Comparison of ENCODE assay signal across 9 cellular contexts in genomic region chr19:640156-640548, GRCh38. TPM values are rescaled to one million over a fixed set of nuclear protein-coding genes. Genes with fewer than 3 reads are reported as not detected.
DNase-seq lines count a peak whose midpoint lies in the region; ATAC-seq, FAIRE-seq and TF ChIP-seq lines count a peak whose summit lies in the region.
"Had no signal": no experiment of that assay in that cellular context is flagged by ENCODE, and none has a peak within 500 bp of the region (broad histone marks: within the 10 kb centered on the region; RNA-seq: fewer than 3 reads in every experiment).

No MANE protein-coding gene starts in this region.

- no peak overlapping the region for H3K4ac ChIP-seq in H1 (replicated peaks; ENCODE audit: insufficient read length, low read depth, low read length)

- intact Hi-C loops in gastrocnemius medialis (cut with DNase I; ENCODE audit: low total_unique reads) = no loop called here
- intact Hi-C loops in CD4-positive, alpha-beta memory T cell (cut with micrococcal nuclease) = no loop called here

- H3K9ac ChIP-seq in Karpas-422 (ENCODE audit: low read length) (no peak overlapping the region), H1 (replicated peaks in 1 of 4; ENCODE audit: extremely low read depth in 1 of 4, low read depth in 3 of 4, low read length in 3 of 4) (no peak overlapping the region)

- H3K79me1 ChIP-seq in H1 (ENCODE audit: low read depth, low read length) = no peaks in the 10 kb centered on the region; the same call in 1 of the 2 replicates

- H3K4me2 ChIP-seq in Karpas-422 (ENCODE audit: low read depth, low read length, poor library complexity, severe bottlenecking) (peak overlapping the region; percentile 35), H1 (ENCODE audit: insufficient read depth in 1 of 2, low read depth in 2 of 2, low read length in 2 of 2) (peak overlapping the region; percentile 51 to 64)

- CTCF ChIA-PET in H1 (lab: Charles Lee; ENCODE audit: partially characterized antibody) = interaction anchor here (0.6 kb wide), 1 partner anchor 12 kb away, joined by 3 read pairs; no protein-coding TSS in a partner anchor
- CTCF ChIA-PET in CD4-positive, alpha-beta memory T cell (lab: Charles Lee; ENCODE audit: partially characterized antibody) = no interaction called here

- H2AFZ ChIP-seq in Karpas-422 (ENCODE audit: low read length) (no peak overlapping the region), H1 (ENCODE audit: low read length) (no peak overlapping the region)

- no peak overlapping the region for H3K18ac ChIP-seq in H1 (ENCODE audit: extremely low read depth, low read length)

- H2BK120ac ChIP-seq in H1 (replicated peaks; ENCODE audit: low read depth, low read length) = no peak overlapping the region

- H3K27ac Mint-ChIP-seq in CD4-positive, alpha-beta memory T cell = peak overlapping the region in 2 of 7 donors; percentile 69 to 95
- H3K27ac Mint-ChIP-seq: activated naive CD4-positive, alpha-beta T cell treated with anti-CD3 and anti-CD28 coated beads, Interleukin-2, amount 50 U/mL, for 24 hours had no signal

- H3K79me2 ChIP-seq in Karpas-422 (ENCODE audit: low read length) (no peaks in the 10 kb centered on the region), H1 (ENCODE audit: control insufficient read depth in 1 of 2, insufficient read depth in 2 of 2, low read length in 2 of 2) (no peaks in the 10 kb centered on the region)

- H3K36me3 ChIP-seq in Karpas-422 (ENCODE audit: insufficient read depth, low read length) (no peaks in the 10 kb centered on the region), H1 (ENCODE audit: control insufficient read depth in 2 of 4, insufficient read depth in 4 of 4, low read length in 3 of 4) (peaks cover 0 to 7% (median 0%) of the 10 kb centered on the region in 4 experiments; a peak in 1 of 8 replicates), gastrocnemius medialis (no peaks in the 10 kb centered on the region)
- no peaks in the 10 kb centered on the region for H3K36me3 ChIP-seq in CD4-positive, alpha-beta memory T cell (ENCODE audit: insufficient read depth, low read length)

- H3K4me3 Mint-ChIP-seq in CD4-positive, alpha-beta memory T cell = peak overlapping the region in 1 of 8 donors; percentile 45

- FAIRE-seq in H1 (lab: Jason Lieb, UNC) = no peak

- H2BK15ac ChIP-seq in H1 (ENCODE audit: low read length) = no peak overlapping the region

- H3K4me1 Mint-ChIP-seq in CD4-positive, alpha-beta memory T cell = peaks cover 4 to 15% (median 6%) of the 10 kb centered on the region in 4 donors

- H4K5ac ChIP-seq in H1 (ENCODE audit: insufficient read length, low read depth, low read length) = no peak overlapping the region

- H3K27ac ChIP-seq in C4-2B (peak overlapping the region; percentile 26), Karpas-422 (ENCODE audit: low read length) (no peak overlapping the region), H1 (ENCODE audit: low read depth, low read length) (no peak overlapping the region), gastrocnemius medialis (peak overlapping the region; percentile 14 to 54 (median 41))
- H3K27ac ChIP-seq in CD4-positive, alpha-beta memory T cell (ENCODE audit: low read depth, low read length) = no peak overlapping the region

- peaks cover 1 to 3% of the 10 kb centered on the region in 2 donors for H3K36me3 Mint-ChIP-seq in CD4-positive, alpha-beta memory T cell
- H3K36me3 Mint-ChIP-seq: activated naive CD4-positive, alpha-beta T cell treated with anti-CD3 and anti-CD28 coated beads, Interleukin-2, amount 50 U/mL, for 24 hours had no signal

- H3K4me3 ChIP-seq in Karpas-422 (ENCODE audit: low read length) (no peak overlapping the region; the same call in 1 of the 2 replicates), H1 (ENCODE audit: extremely low read depth in 1 of 4, insufficient read depth in 2 of 4, low read depth in 3 of 4, low read length in 4 of 4) (peak overlapping the region; percentile 28 to 57 (median 36); a peak in 7 of 8 replicates), gastrocnemius medialis (peak overlapping the region; percentile 34 to 58 (median 56))
- H3K4me3 ChIP-seq in CD4-positive, alpha-beta memory T cell (ENCODE audit: low read length in 2 of 2) = no peak overlapping the region

- H3K9me3 ChIP-seq in Karpas-422 (ENCODE audit: low read length) (no peaks in the 10 kb centered on the region), H1 (ENCODE audit: insufficient read depth in 2 of 2, low read depth in 1 of 2, low read length in 1 of 2) (no peaks in the 10 kb centered on the region), gastrocnemius medialis (no peaks in the 10 kb centered on the region)
- no peaks in the 10 kb centered on the region for H3K9me3 ChIP-seq in CD4-positive, alpha-beta memory T cell (ENCODE audit: control insufficient read depth in 1 of 2, low read length in 2 of 2)

- TF ChIP-seq CTCF in C4-2B (conservative IDR thresholded peaks at IDR 0.05) (no peak), H1 (IDR thresholded peaks at IDR 0.05; ENCODE audit: control extremely low read depth in 1 of 3, insufficient read depth in 1 of 3, low read depth in 1 of 3, low read length in 3 of 3) (no peak), gastrocnemius medialis (IDR thresholded peaks at IDR 0.05 in 4 of 5, conservative IDR thresholded peaks at IDR 0.05 in 1 of 5) (no peak)

- H3K14ac ChIP-seq in H1 (ENCODE audit: insufficient read length) = no peak overlapping the region

- no peak overlapping the region for H2AK5ac ChIP-seq in H1 (ENCODE audit: low read depth, low read length)

- H3K23ac ChIP-seq in H1 (ENCODE audit: insufficient read length) = no peak overlapping the region

- peaks cover 5% of the 10 kb centered on the region; the same call in 1 of the 2 replicates for H3K23me2 ChIP-seq in H1 (ENCODE audit: low read depth, low read length)

- TF ChIP-seq RAD21 in H1 (IDR thresholded peaks at IDR 0.05 in 1 of 2, conservative IDR thresholded peaks at IDR 0.05 in 1 of 2; ENCODE audit: low read depth in 2 of 2, low read length in 2 of 2) = no peak

- H2BK20ac ChIP-seq in H1 (ENCODE audit: low read length) = no peak overlapping the region

- ATAC-seq in gastrocnemius medialis = peak in 1 of 2 donors; percentile 4

- DNase-seq in Karpas-422 (no peak), H1 (ENCODE audit: low read depth in 1 of 2, low spot score in 2 of 2) (no peak), gastrocnemius medialis (no peak), NCI-H1092 (lab: John Stamatoyannopoulos, UW) (no peak), activated T-cell treated with anti-CD3 and anti-CD28 coated beads for 4 hours (no peak)
- no peak for DNase-seq in CD4-positive, alpha-beta memory T cell
- no peak for DNase-seq in activated CD4-positive, alpha-beta T cell treated with anti-CD3 and anti-CD28 coated beads for 4 hours

- no peak for TF ChIP-seq EP300 in H1 (IDR thresholded peaks at IDR 0.05; ENCODE audit: borderline replicate concordance in 1 of 2, low read depth in 2 of 2, low read length in 2 of 2)

- POLR2A ChIA-PET in H1 (lab: Charles Lee; ENCODE audit: partially characterized antibody) = interaction anchor here (1.3 kb wide), 1 partner anchor 10 kb away, joined by 4 read pairs; no protein-coding TSS in a partner anchor
- POLR2A ChIA-PET in CD4-positive, alpha-beta memory T cell (lab: Charles Lee; ENCODE audit: partially characterized antibody) = interaction anchor here (1.2 to 1.6 kb wide), 2 partner anchors 9 to 21 kb away, joined by 3 to 8 read pairs; no protein-coding TSS in a partner anchor

- H2BK5ac ChIP-seq in H1 (ENCODE audit: low read depth, low read length) = no peak overlapping the region

- H4K20me1 ChIP-seq in Karpas-422 (ENCODE audit: insufficient read depth, low read depth, low read length) (peaks cover 22% of the 10 kb centered on the region; the same call in 1 of the 2 replicates), H1 (replicated peaks in 1 of 2; ENCODE audit: control insufficient read depth in 1 of 2, insufficient read depth in 2 of 2, low read length in 2 of 2) (peaks cover 5% of the 10 kb centered on the region in 2 experiments)

- no peaks in the 10 kb centered on the region for H3K9me2 ChIP-seq in Karpas-422 (replicated peaks; ENCODE audit: insufficient read depth, low read length)

- peaks cover 0 to 3% (median 0%) of the 10 kb centered on the region in 8 donors for H3K9me3 Mint-ChIP-seq in CD4-positive, alpha-beta memory T cell
- H3K9me3 Mint-ChIP-seq: activated naive CD4-positive, alpha-beta T cell treated with anti-CD3 and anti-CD28 coated beads, Interleukin-2, amount 50 U/mL, for 24 hours had no signal

- H4K91ac ChIP-seq in H1 (replicated peaks; ENCODE audit: insufficient read length, low read length) = no peak overlapping the region

- H3K4me1 ChIP-seq in Karpas-422 (ENCODE audit: low read length) (peaks cover 18% of the 10 kb centered on the region), H1 (replicated peaks in 1 of 4; ENCODE audit: control insufficient read depth in 3 of 4, insufficient read depth in 4 of 4, low read length in 3 of 4) (peaks cover 0 to 4% (median under 1%) of the 10 kb centered on the region in 4 experiments; a peak in 2 of 7 replicates), gastrocnemius medialis (peaks cover 0 to 9% of the 10 kb centered on the region in 2 donors)
- H3K4me1 ChIP-seq in CD4-positive, alpha-beta memory T cell (ENCODE audit: insufficient read depth, low read length) = peaks cover 12% of the 10 kb centered on the region

- in situ Hi-C loops in gastrocnemius medialis (cut with MboI; ENCODE audit: low sequenced_read_pairs in 4 of 4) = no loop called here

- H3K27me3 ChIP-seq in Karpas-422 (ENCODE audit: low read length) (no peaks in the 10 kb centered on the region), H1 (replicated peaks in 1 of 4; ENCODE audit: control insufficient read depth in 3 of 4, extremely low read depth in 1 of 4, insufficient read depth in 3 of 4, low read length in 3 of 4) (peaks cover 0 to 23% (median 11%) of the 10 kb centered on the region in 4 experiments; a peak in 5 of 7 replicates), gastrocnemius medialis (no peaks in the 10 kb centered on the region)
- no peaks in the 10 kb centered on the region for H3K27me3 ChIP-seq in CD4-positive, alpha-beta memory T cell (ENCODE audit: insufficient read depth, low read length)

- H3K27me3 Mint-ChIP-seq in CD4-positive, alpha-beta memory T cell = no peaks in the 10 kb centered on the region
- H3K27me3 Mint-ChIP-seq: activated naive CD4-positive, alpha-beta T cell treated with anti-CD3 and anti-CD28 coated beads, Interleukin-2, amount 50 U/mL, for 24 hours had no signal

- TF ChIP-seq POLR2A in H1 (IDR thresholded peaks at IDR 0.05; ENCODE audit: control extremely low read depth in 1 of 2, low read depth in 2 of 2, low read length in 2 of 2) (no peak), gastrocnemius medialis (IDR thresholded peaks at IDR 0.05) (no peak)

- H2BK12ac ChIP-seq in H1 (ENCODE audit: low read depth, low read length) = no peak overlapping the region

- WGBS in H1 (ENCODE audit: extremely low coverage in 1 of 2, insufficient coverage in 1 of 2, insufficient read length in 1 of 2, insufficient replicate concordance in 2 of 2, low coverage in 1 of 2, low lambda C conversion rate in 2 of 2, missing lambda C conversion rate in 1 of 2), 2 experiments = 70% methylated on average over 7 of the region's 25 CpGs; no CpG with 5 or more reads in 1 of the 2 experiments

- H3K56ac ChIP-seq in H1 (replicated peaks; ENCODE audit: insufficient read length, low read depth, low read length) = no peak overlapping the region

- peak overlapping the region; percentile 25 for H4K8ac ChIP-seq in H1 (ENCODE audit: extremely low read depth, insufficient read depth, low read length)

RNA-seq across cellular contexts. Expression of gene FGF22, which starts 0.5 kb away (rescaled TPM):
- not detected in 2 replicates for total RNA-seq in Karpas-422 (2014; rRNA removed; shearing (Covaris generic); ENCODE audit: low replicate concordance)
- 1.7 and 1.9 TPM in 2 replicates for total RNA-seq in H1 (2021; fragmentation: NEBNext Ultra II Directional; extraction: Animal tissue kit (Norgen Biotek cat#: 25700))
- polyA plus RNA-seq in H1 (2011; rRNA removed) = 0.44 and 0.99 TPM in 2 replicates
- polyA plus RNA-seq in H1 (2011; cell fraction: cytosol; rRNA removed) = 1.3 TPM
- polyA plus RNA-seq in H1 (2011; cell fraction: nucleus; rRNA removed) = 4.9 TPM
- polyA plus RNA-seq in H1 (2012, experiment 1 of 2) = 1.9 to 3.1 TPM (median 2.3 TPM) in 4 replicates
- polyA plus RNA-seq in H1 (2012, experiment 2 of 2) = 0.64 TPM
- 0.85 TPM for polyA plus RNA-seq in H1 (2013, experiment 1 of 2)
- 0.81 TPM for polyA plus RNA-seq in H1 (2013, experiment 2 of 2)
- 0.22 TPM in 1 of 2 replicates, not detected in the other for polyA minus RNA-seq in H1 (2011; rRNA and poly(A)+ RNA removed)
- polyA minus RNA-seq in H1 (2011; cell fraction: cytosol; rRNA and poly(A)+ RNA removed) = 0.73 TPM
- 0.90 TPM for polyA minus RNA-seq in H1 (2011; cell fraction: nucleus; rRNA and poly(A)+ RNA removed)
- not detected for total RNA-seq in gastrocnemius medialis
- 1 to 10 TPM; 1.8 to 1.9 TPM for total RNA-seq in CD4-positive, alpha-beta memory T cell
- not detected for polyA plus RNA-seq in CD4-positive, alpha-beta memory T cell

RNA-seq across cellular contexts. Expression of gene POLRMT, which starts 6.8 kb away (rescaled TPM):
- 51.5 and 60.6 TPM in 2 replicates for total RNA-seq in Karpas-422 (2014; rRNA removed; shearing (Covaris generic); ENCODE audit: low replicate concordance)
- total RNA-seq in H1 (2021; fragmentation: NEBNext Ultra II Directional; extraction: Animal tissue kit (Norgen Biotek cat#: 25700)) = 110 and 111 TPM in 2 replicates
- 93.0 and 119 TPM in 2 replicates for polyA plus RNA-seq in H1 (2011; rRNA removed)
- 84.7 TPM for polyA plus RNA-seq in H1 (2011; cell fraction: cytosol; rRNA removed)
- 444 TPM for polyA plus RNA-seq in H1 (2011; cell fraction: nucleus; rRNA removed)
- polyA plus RNA-seq in H1 (2012, experiment 1 of 2) = 84.6 to 159 TPM (median 148 TPM) in 4 replicates
- polyA plus RNA-seq in H1 (2012, experiment 2 of 2) = 84.5 TPM
- 105 TPM for polyA plus RNA-seq in H1 (2013, experiment 1 of 2)
- 97.6 TPM for polyA plus RNA-seq in H1 (2013, experiment 2 of 2)
- 132 and 217 TPM in 2 replicates for polyA minus RNA-seq in H1 (2011; rRNA and poly(A)+ RNA removed)
- 86.2 TPM for polyA minus RNA-seq in H1 (2011; cell fraction: cytosol; rRNA and poly(A)+ RNA removed)
- 105 TPM for polyA minus RNA-seq in H1 (2011; cell fraction: nucleus; rRNA and poly(A)+ RNA removed)
- 10 to 100 TPM; 43.9 to 83.4 (median 73.8) TPM for total RNA-seq in gastrocnemius medialis
- total RNA-seq in CD4-positive, alpha-beta memory T cell = 100 to 1,000 TPM in 1 of 2 experiments, 10 to 100 TPM in 1; 98.9 to 103 TPM
- 10 to 100 TPM; 31.6 to 58.4 TPM for polyA plus RNA-seq in CD4-positive, alpha-beta memory T cell

RNA-seq across cellular contexts. Expression of gene RNF126, which starts 22.9 kb away (rescaled TPM):
- total RNA-seq in Karpas-422 (2014; rRNA removed; shearing (Covaris generic); ENCODE audit: low replicate concordance) = 36.5 and 66.5 TPM in 2 replicates
- 64.7 and 68.0 TPM in 2 replicates for total RNA-seq in H1 (2021; fragmentation: NEBNext Ultra II Directional; extraction: Animal tissue kit (Norgen Biotek cat#: 25700))
- polyA plus RNA-seq in H1 (2011; rRNA removed) = 21.8 and 56.5 TPM in 2 replicates
- 41.8 TPM for polyA plus RNA-seq in H1 (2011; cell fraction: cytosol; rRNA removed)
- 90.9 TPM for polyA plus RNA-seq in H1 (2011; cell fraction: nucleus; rRNA removed)
- polyA plus RNA-seq in H1 (2012, experiment 1 of 2) = 43.7 to 67.7 TPM (median 63.8 TPM) in 4 replicates
- 52.5 TPM for polyA plus RNA-seq in H1 (2012, experiment 2 of 2)
- polyA plus RNA-seq in H1 (2013, experiment 1 of 2) = 85.5 TPM
- polyA plus RNA-seq in H1 (2013, experiment 2 of 2) = 80.6 TPM
- polyA minus RNA-seq in H1 (2011; rRNA and poly(A)+ RNA removed) = 5.7 and 7.1 TPM in 2 replicates
- 31.9 TPM for polyA minus RNA-seq in H1 (2011; cell fraction: cytosol; rRNA and poly(A)+ RNA removed)
- polyA minus RNA-seq in H1 (2011; cell fraction: nucleus; rRNA and poly(A)+ RNA removed) = 33.1 TPM
- total RNA-seq in gastrocnemius medialis = 100 to 1,000 TPM in 3 of 4 donors, 10 to 100 TPM in 1; 72.3 to 148 (median 129) TPM
- 100 to 1,000 TPM; 105 to 112 TPM for total RNA-seq in CD4-positive, alpha-beta memory T cell
- polyA plus RNA-seq in CD4-positive, alpha-beta memory T cell = 10 to 100 TPM; 82.3 to 95.6 TPM

RNA-seq across cellular contexts. Expression of gene FSTL3, which starts 36.0 kb away (rescaled TPM):
- 2.3 and 3.0 TPM in 2 replicates for total RNA-seq in Karpas-422 (2014; rRNA removed; shearing (Covaris generic); ENCODE audit: low replicate concordance)
- total RNA-seq in H1 (2021; fragmentation: NEBNext Ultra II Directional; extraction: Animal tissue kit (Norgen Biotek cat#: 25700)) = 7.5 and 8.1 TPM in 2 replicates
- polyA plus RNA-seq in H1 (2011; rRNA removed) = 11.8 and 18.4 TPM in 2 replicates
- polyA plus RNA-seq in H1 (2011; cell fraction: cytosol; rRNA removed) = 15.2 TPM
- 40.2 TPM for polyA plus RNA-seq in H1 (2011; cell fraction: nucleus; rRNA removed)
- 4.8 to 11.0 TPM (median 9.1 TPM) in 4 replicates for polyA plus RNA-seq in H1 (2012, experiment 1 of 2)
- 6.6 TPM for polyA plus RNA-seq in H1 (2012, experiment 2 of 2)
- 5.0 TPM for polyA plus RNA-seq in H1 (2013, experiment 1 of 2)
- polyA plus RNA-seq in H1 (2013, experiment 2 of 2) = 4.6 TPM
- polyA minus RNA-seq in H1 (2011; rRNA and poly(A)+ RNA removed) = 1.9 and 2.3 TPM in 2 replicates
- polyA minus RNA-seq in H1 (2011; cell fraction: cytosol; rRNA and poly(A)+ RNA removed) = 7.6 TPM
- polyA minus RNA-seq in H1 (2011; cell fraction: nucleus; rRNA and poly(A)+ RNA removed) = 7.0 TPM
- 10 to 100 TPM in 3 of 4 donors, 1 to 10 TPM in 1; 7.5 to 20.1 (median 15.9) TPM for total RNA-seq in gastrocnemius medialis
- total RNA-seq in CD4-positive, alpha-beta memory T cell = 1 to 10 TPM; 2.9 to 3.4 TPM
- 1 to 10 TPM; 2.0 to 2.1 TPM for polyA plus RNA-seq in CD4-positive, alpha-beta memory T cell

RNA-seq across cellular contexts. Expression of gene HCN2, which starts 50.5 kb away (rescaled TPM):
- total RNA-seq in Karpas-422 (2014; rRNA removed; shearing (Covaris generic); ENCODE audit: low replicate concordance) = not detected in 2 replicates
- total RNA-seq in H1 (2021; fragmentation: NEBNext Ultra II Directional; extraction: Animal tissue kit (Norgen Biotek cat#: 25700)) = 3.6 and 4.0 TPM in 2 replicates
- polyA plus RNA-seq in H1 (2011; rRNA removed) = 1.0 and 1.9 TPM in 2 replicates
- 1.3 TPM for polyA plus RNA-seq in H1 (2011; cell fraction: cytosol; rRNA removed)
- polyA plus RNA-seq in H1 (2011; cell fraction: nucleus; rRNA removed) = 3.2 TPM
- polyA plus RNA-seq in H1 (2012, experiment 1 of 2) = 1.6 to 4.6 TPM (median 3.9 TPM) in 4 replicates
- 2.2 TPM for polyA plus RNA-seq in H1 (2012, experiment 2 of 2)
- polyA plus RNA-seq in H1 (2013, experiment 1 of 2) = 3.0 TPM
- polyA plus RNA-seq in H1 (2013, experiment 2 of 2) = 3.2 TPM
- 1.6 and 4.2 TPM in 2 replicates for polyA minus RNA-seq in H1 (2011; rRNA and poly(A)+ RNA removed)
- polyA minus RNA-seq in H1 (2011; cell fraction: cytosol; rRNA and poly(A)+ RNA removed) = 2.5 TPM
- 1.4 TPM for polyA minus RNA-seq in H1 (2011; cell fraction: nucleus; rRNA and poly(A)+ RNA removed)
- total RNA-seq in gastrocnemius medialis = under 1 TPM in 1 of 4 donors, not detected in 3; 0.10 TPM
- 1 to 10 TPM; 2.5 to 2.9 TPM for total RNA-seq in CD4-positive, alpha-beta memory T cell
- polyA plus RNA-seq in CD4-positive, alpha-beta memory T cell = not detected

Comparison
In these comparisons a context has a peak if more than half of its experiments do, and no peak if none do; other contexts are left out.
1. H3K27ac ChIP-seq: peak in C4-2B (single experiment) and gastrocnemius medialis (4 of 4); none in Karpas-422 (single experiment), H1 (single experiment) and CD4-positive, alpha-beta memory T cell (single experiment).
2. H3K4me3 ChIP-seq: peak in H1 (4 of 4) and gastrocnemius medialis (4 of 4); none in Karpas-422 (single experiment) and CD4-positive, alpha-beta memory T cell (0 of 2).